In the genomic region with DNA sequence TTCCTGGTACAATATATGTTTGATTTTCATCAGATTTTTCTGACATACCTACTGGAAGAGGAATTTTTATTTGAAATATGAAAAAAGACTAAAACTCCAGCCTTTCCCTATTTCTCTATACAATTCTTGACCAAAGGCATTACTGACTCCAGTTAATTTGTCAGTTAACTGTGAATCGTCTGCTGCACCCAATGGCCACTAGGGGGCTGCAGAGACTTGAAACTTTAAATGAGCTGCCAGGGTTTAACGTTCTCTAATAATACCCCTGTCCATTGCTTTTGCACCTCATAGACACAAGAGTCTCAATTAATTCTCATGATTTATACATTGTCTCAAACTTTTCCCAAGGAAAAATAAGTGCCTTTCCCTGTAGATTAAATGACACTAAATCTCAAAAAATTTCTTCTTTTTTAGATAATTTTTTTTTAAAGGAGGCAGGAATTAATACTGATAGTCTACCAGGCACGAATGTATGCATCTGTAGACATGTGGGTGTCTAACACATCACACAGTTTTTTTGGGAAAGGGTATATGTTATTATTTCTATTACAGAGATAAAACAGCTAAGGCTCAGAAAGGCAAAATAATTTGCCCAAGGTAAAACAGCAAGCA, we compare ENCODE assay signal across 1 cellular context.
TF ChIP-seq lines count a peak whose summit lies in the region.

No MANE protein-coding gene starts in this region.

TF ChIP-seq in WTC11, 78 proteins besides CTCF, POLR2A, EP300 and RAD21 (continued from another document):
- TF ChIP-seq, protein P1, sequence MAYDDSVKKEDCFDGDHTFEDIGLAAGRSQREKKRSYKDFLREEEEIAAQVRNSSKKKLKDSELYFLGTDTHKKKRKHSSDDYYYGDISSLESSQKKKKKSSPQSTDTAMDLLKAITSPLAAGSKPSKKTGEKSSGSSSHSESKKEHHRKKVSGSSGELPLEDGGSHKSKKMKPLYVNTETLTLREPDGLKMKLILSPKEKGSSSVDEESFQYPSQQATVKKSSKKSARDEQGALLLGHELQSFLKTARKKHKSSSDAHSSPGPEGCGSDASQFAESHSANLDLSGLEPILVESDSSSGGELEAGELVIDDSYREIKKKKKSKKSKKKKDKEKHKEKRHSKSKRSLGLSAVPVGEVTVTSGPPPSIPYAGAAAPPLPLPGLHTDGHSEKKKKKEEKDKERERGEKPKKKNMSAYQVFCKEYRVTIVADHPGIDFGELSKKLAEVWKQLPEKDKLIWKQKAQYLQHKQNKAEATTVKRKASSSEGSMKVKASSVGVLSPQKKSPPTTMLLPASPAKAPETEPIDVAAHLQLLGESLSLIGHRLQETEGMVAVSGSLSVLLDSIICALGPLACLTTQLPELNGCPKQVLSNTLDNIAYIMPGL (CRISPR knock-in tag; IDR thresholded peaks at IDR 0.05): no peak
- TF ChIP-seq, protein P2, sequence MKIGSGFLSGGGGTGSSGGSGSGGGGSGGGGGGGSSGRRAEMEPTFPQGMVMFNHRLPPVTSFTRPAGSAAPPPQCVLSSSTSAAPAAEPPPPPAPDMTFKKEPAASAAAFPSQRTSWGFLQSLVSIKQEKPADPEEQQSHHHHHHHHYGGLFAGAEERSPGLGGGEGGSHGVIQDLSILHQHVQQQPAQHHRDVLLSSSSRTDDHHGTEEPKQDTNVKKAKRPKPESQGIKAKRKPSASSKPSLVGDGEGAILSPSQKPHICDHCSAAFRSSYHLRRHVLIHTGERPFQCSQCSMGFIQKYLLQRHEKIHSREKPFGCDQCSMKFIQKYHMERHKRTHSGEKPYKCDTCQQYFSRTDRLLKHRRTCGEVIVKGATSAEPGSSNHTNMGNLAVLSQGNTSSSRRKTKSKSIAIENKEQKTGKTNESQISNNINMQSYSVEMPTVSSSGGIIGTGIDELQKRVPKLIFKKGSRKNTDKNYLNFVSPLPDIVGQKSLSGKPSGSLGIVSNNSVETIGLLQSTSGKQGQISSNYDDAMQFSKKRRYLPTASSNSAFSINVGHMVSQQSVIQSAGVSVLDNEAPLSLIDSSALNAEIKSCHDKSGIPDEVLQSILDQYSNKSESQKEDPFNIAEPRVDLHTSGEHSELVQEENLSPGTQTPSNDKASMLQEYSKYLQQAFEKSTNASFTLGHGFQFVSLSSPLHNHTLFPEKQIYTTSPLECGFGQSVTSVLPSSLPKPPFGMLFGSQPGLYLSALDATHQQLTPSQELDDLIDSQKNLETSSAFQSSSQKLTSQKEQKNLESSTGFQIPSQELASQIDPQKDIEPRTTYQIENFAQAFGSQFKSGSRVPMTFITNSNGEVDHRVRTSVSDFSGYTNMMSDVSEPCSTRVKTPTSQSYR (CRISPR knock-in tag; IDR thresholded peaks at IDR 0.05): no peak
- no peak for TF ChIP-seq ZNF232 (CRISPR knock-in tag; IDR thresholded peaks at IDR 0.05)
- TF ChIP-seq, protein P3, sequence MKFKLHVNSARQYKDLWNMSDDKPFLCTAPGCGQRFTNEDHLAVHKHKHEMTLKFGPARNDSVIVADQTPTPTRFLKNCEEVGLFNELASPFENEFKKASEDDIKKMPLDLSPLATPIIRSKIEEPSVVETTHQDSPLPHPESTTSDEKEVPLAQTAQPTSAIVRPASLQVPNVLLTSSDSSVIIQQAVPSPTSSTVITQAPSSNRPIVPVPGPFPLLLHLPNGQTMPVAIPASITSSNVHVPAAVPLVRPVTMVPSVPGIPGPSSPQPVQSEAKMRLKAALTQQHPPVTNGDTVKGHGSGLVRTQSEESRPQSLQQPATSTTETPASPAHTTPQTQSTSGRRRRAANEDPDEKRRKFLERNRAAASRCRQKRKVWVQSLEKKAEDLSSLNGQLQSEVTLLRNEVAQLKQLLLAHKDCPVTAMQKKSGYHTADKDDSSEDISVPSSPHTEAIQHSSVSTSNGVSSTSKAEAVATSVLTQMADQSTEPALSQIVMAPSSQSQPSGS (CRISPR knock-in tag; IDR thresholded peaks at IDR 0.05; ENCODE audit: borderline replicate concordance, low read depth): no peak
TF ChIP-seq in WTC11: peak in this region for 0.
